Comparison of ENCODE assay signal across 1 cellular context in genomic region chr16:29604641-29605549, GRCh38.
TF ChIP-seq lines count a peak whose summit lies in the region.

No MANE protein-coding gene starts in this region.

TF ChIP-seq in HepG2, 621 proteins besides CTCF, POLR2A, EP300 and RAD21 (continued from another document and continues in another):
- peak; percentile 66 for TF ChIP-seq ZNF687 (CRISPR knock-in tag; IDR thresholded peaks at IDR 0.05)
- TF ChIP-seq, protein P1, sequence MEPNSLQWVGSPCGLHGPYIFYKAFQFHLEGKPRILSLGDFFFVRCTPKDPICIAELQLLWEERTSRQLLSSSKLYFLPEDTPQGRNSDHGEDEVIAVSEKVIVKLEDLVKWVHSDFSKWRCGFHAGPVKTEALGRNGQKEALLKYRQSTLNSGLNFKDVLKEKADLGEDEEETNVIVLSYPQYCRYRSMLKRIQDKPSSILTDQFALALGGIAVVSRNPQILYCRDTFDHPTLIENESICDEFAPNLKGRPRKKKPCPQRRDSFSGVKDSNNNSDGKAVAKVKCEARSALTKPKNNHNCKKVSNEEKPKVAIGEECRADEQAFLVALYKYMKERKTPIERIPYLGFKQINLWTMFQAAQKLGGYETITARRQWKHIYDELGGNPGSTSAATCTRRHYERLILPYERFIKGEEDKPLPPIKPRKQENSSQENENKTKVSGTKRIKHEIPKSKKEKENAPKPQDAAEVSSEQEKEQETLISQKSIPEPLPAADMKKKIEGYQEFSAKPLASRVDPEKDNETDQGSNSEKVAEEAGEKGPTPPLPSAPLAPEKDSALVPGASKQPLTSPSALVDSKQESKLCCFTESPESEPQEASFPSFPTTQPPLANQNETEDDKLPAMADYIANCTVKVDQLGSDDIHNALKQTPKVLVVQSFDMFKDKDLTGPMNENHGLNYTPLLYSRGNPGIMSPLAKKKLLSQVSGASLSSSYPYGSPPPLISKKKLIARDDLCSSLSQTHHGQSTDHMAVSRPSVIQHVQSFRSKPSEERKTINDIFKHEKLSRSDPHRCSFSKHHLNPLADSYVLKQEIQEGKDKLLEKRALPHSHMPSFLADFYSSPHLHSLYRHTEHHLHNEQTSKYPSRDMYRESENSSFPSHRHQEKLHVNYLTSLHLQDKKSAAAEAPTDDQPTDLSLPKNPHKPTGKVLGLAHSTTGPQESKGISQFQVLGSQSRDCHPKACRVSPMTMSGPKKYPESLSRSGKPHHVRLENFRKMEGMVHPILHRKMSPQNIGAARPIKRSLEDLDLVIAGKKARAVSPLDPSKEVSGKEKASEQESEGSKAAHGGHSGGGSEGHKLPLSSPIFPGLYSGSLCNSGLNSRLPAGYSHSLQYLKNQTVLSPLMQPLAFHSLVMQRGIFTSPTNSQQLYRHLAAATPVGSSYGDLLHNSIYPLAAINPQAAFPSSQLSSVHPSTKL (CRISPR knock-in tag; IDR thresholded peaks at IDR 0.05), result peak; percentile 55
- TF ChIP-seq ZBTB7A (CRISPR knock-in tag; IDR thresholded peaks at IDR 0.05), result peak; percentile 11; the same call in 1 of the 2 replicates
- TF ChIP-seq DPF2 (CRISPR knock-in tag; IDR thresholded peaks at IDR 0.05; ENCODE audit: borderline replicate concordance, low read depth), result 0 out of 2 replicates have a peak, but pooled peaks have one; percentile 46
- 0 out of 2 replicates have a peak, but pooled peaks have one; percentile 43 for TF ChIP-seq ZMAT5 (CRISPR knock-in tag; IDR thresholded peaks at IDR 0.05; ENCODE audit: borderline replicate concordance, low read depth)
- 0 out of 2 replicates have a peak, but pooled peaks have one; percentile 50 for TF ChIP-seq ZNF124 (CRISPR knock-in tag; IDR thresholded peaks at IDR 0.05)
- TF ChIP-seq TEAD3 (CRISPR knock-in tag; optimal IDR thresholded peaks at IDR 0.05; ENCODE audit: borderline replicate concordance), result peak; percentile 25
- TF ChIP-seq THAP11 (CRISPR knock-in tag; IDR thresholded peaks at IDR 0.05), result peak; percentile 15; the same call in 1 of the 2 replicates
- TF ChIP-seq, protein P2, sequence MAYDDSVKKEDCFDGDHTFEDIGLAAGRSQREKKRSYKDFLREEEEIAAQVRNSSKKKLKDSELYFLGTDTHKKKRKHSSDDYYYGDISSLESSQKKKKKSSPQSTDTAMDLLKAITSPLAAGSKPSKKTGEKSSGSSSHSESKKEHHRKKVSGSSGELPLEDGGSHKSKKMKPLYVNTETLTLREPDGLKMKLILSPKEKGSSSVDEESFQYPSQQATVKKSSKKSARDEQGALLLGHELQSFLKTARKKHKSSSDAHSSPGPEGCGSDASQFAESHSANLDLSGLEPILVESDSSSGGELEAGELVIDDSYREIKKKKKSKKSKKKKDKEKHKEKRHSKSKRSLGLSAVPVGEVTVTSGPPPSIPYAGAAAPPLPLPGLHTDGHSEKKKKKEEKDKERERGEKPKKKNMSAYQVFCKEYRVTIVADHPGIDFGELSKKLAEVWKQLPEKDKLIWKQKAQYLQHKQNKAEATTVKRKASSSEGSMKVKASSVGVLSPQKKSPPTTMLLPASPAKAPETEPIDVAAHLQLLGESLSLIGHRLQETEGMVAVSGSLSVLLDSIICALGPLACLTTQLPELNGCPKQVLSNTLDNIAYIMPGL (CRISPR knock-in tag; IDR thresholded peaks at IDR 0.05; ENCODE audit: borderline replicate concordance in 1 of 2, low read depth in 1 of 2), result 0 out of 4 replicates have a peak, but pooled peaks of 1 of the 2 experiments have one; percentile 14
- 0 out of 2 replicates have a peak, but pooled peaks have one; percentile 11 for TF ChIP-seq FOXA3 (CRISPR knock-in tag; IDR thresholded peaks at IDR 0.05)
- TF ChIP-seq, protein P3, sequence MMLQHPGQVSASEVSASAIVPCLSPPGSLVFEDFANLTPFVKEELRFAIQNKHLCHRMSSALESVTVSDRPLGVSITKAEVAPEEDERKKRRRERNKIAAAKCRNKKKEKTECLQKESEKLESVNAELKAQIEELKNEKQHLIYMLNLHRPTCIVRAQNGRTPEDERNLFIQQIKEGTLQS (CRISPR knock-in tag; IDR thresholded peaks at IDR 0.05), result peak; percentile 60; the same call in 1 of the 2 replicates
- TF ChIP-seq ZSCAN29 (CRISPR knock-in tag; conservative IDR thresholded peaks at IDR 0.05), result 0 out of 2 replicates have a peak, but pooled peaks have one; percentile 43
- TF ChIP-seq GLI4 (CRISPR knock-in tag; IDR thresholded peaks at IDR 0.05; ENCODE audit: borderline replicate concordance), result 0 out of 2 replicates have a peak, but pooled peaks have one; percentile 43
- TF ChIP-seq ZMYM2 (CRISPR knock-in tag; IDR thresholded peaks at IDR 0.05), result 0 out of 2 replicates have a peak, but pooled peaks have one; percentile 35
- TF ChIP-seq ZNF746 (CRISPR knock-in tag; IDR thresholded peaks at IDR 0.05), result 0 out of 2 replicates have a peak, but pooled peaks have one; percentile 35
- TF ChIP-seq SPEN (CRISPR knock-in tag; IDR thresholded peaks at IDR 0.05; ENCODE audit: low read depth), result 0 out of 2 replicates have a peak, but pooled peaks have one; percentile 40
- peak; percentile 20; the same call in 1 of the 2 replicates for TF ChIP-seq ELF3 (CRISPR knock-in tag; IDR thresholded peaks at IDR 0.05)
- peak; percentile 35; the same call in 1 of the 2 replicates for TF ChIP-seq TFE3 (CRISPR knock-in tag; IDR thresholded peaks at IDR 0.05)
- peak; percentile 38; the same call in 1 of the 2 replicates for TF ChIP-seq ZNF441 (CRISPR knock-in tag; IDR thresholded peaks at IDR 0.05; ENCODE audit: borderline replicate concordance)
- 0 out of 2 replicates have a peak, but pooled peaks have one; percentile 38 for TF ChIP-seq NFATC3 (CRISPR knock-in tag; IDR thresholded peaks at IDR 0.05)
- TF ChIP-seq ZNF598 (CRISPR knock-in tag; IDR thresholded peaks at IDR 0.05; ENCODE audit: borderline replicate concordance), result 0 out of 2 replicates have a peak, but pooled peaks have one; percentile 55
- 0 out of 2 replicates have a peak, but pooled peaks have one; percentile 32 for TF ChIP-seq PPARG (CRISPR knock-in tag; conservative IDR thresholded peaks at IDR 0.05)
- TF ChIP-seq SAP130 (CRISPR knock-in tag; IDR thresholded peaks at IDR 0.05; ENCODE audit: low read depth), result peak; percentile 85
- TF ChIP-seq PHF21A (CRISPR knock-in tag; IDR thresholded peaks at IDR 0.05), result peak; percentile 39; the same call in 1 of the 2 replicates
- TF ChIP-seq, protein P4, sequence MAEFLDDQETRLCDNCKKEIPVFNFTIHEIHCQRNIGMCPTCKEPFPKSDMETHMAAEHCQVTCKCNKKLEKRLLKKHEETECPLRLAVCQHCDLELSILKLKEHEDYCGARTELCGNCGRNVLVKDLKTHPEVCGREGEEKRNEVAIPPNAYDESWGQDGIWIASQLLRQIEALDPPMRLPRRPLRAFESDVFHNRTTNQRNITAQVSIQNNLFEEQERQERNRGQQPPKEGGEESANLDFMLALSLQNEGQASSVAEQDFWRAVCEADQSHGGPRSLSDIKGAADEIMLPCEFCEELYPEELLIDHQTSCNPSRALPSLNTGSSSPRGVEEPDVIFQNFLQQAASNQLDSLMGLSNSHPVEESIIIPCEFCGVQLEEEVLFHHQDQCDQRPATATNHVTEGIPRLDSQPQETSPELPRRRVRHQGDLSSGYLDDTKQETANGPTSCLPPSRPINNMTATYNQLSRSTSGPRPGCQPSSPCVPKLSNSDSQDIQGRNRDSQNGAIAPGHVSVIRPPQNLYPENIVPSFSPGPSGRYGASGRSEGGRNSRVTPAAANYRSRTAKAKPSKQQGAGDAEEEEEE (CRISPR knock-in tag; IDR thresholded peaks at IDR 0.05; ENCODE audit: borderline replicate concordance), result 0 out of 2 replicates have a peak, but pooled peaks have one; percentile 76
- peak; percentile 29; the same call in 1 of the 2 replicates for TF ChIP-seq HDAC2 (CRISPR knock-in tag; IDR thresholded peaks at IDR 0.05)
- peak; percentile 34; the same call in 1 of the 2 replicates for TF ChIP-seq GABPB1 (CRISPR knock-in tag; IDR thresholded peaks at IDR 0.05)
- TF ChIP-seq SP5 (CRISPR knock-in tag; IDR thresholded peaks at IDR 0.05; ENCODE audit: borderline replicate concordance, low read depth), result peak; percentile 60; the same call in 1 of the 2 replicates
- TF ChIP-seq ZNF891 (CRISPR knock-in tag; IDR thresholded peaks at IDR 0.05), result 0 out of 2 replicates have a peak, but pooled peaks have one; percentile 11
- 0 out of 2 replicates have a peak, but pooled peaks have one; percentile 21 for TF ChIP-seq HNF4A (CRISPR knock-in tag; IDR thresholded peaks at IDR 0.05)
- peak; percentile 24; the same call in 1 of the 2 replicates for TF ChIP-seq TBX3 (IDR thresholded peaks at IDR 0.05; ENCODE audit: borderline replicate concordance)
- TF ChIP-seq TARDBP (CRISPR knock-in tag; IDR thresholded peaks at IDR 0.05), result 0 out of 2 replicates have a peak, but pooled peaks have one; percentile 40
- peak; percentile 52 for TF ChIP-seq KAT8 (CRISPR knock-in tag; IDR thresholded peaks at IDR 0.05)
- TF ChIP-seq TFDP1 (CRISPR knock-in tag; IDR thresholded peaks at IDR 0.05; ENCODE audit: borderline replicate concordance), result 0 out of 2 replicates have a peak, but pooled peaks have one; percentile 19
- 0 out of 2 replicates have a peak, but pooled peaks have one; percentile 29 for TF ChIP-seq FOXK1 (CRISPR knock-in tag; IDR thresholded peaks at IDR 0.05; ENCODE audit: borderline replicate concordance, low read depth)
- TF ChIP-seq MAFG (CRISPR knock-in tag; IDR thresholded peaks at IDR 0.05), result peak; percentile 94
- TF ChIP-seq, protein P5, sequence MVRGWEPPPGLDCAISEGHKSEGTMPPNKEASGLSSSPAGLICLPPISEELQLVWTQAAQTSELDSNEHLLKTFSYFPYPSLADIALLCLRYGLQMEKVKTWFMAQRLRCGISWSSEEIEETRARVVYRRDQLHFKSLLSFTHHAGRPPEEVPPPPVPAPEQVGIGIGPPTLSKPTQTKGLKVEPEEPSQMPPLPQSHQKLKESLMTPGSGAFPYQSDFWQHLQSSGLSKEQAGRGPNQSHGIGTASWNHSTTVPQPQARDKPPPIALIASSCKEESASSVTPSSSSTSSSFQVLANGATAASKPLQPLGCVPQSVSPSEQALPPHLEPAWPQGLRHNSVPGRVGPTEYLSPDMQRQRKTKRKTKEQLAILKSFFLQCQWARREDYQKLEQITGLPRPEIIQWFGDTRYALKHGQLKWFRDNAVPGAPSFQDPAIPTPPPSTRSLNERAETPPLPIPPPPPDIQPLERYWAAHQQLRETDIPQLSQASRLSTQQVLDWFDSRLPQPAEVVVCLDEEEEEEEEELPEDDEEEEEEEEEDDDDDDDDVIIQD (CRISPR knock-in tag; IDR thresholded peaks at IDR 0.05; ENCODE audit: low read depth), result 0 out of 2 replicates have a peak, but pooled peaks have one; percentile 21
- peak; percentile 44; the same call in 1 of the 2 replicates for TF ChIP-seq HDAC1 (CRISPR knock-in tag; IDR thresholded peaks at IDR 0.05)
- peak; percentile 25; the same call in 1 of the 2 replicates for TF ChIP-seq DMAP1 (CRISPR knock-in tag; IDR thresholded peaks at IDR 0.05)
- TF ChIP-seq BCL6 (CRISPR knock-in tag; IDR thresholded peaks at IDR 0.05), result peak; percentile 47
- TF ChIP-seq CBX5 (CRISPR knock-in tag; IDR thresholded peaks at IDR 0.05; ENCODE audit: borderline replicate concordance), result peak; percentile 29; the same call in 1 of the 2 replicates
- peak; percentile 34; the same call in 1 of the 2 replicates for TF ChIP-seq MTA1 (CRISPR knock-in tag; IDR thresholded peaks at IDR 0.05; ENCODE audit: borderline replicate concordance)
- TF ChIP-seq, protein P6, sequence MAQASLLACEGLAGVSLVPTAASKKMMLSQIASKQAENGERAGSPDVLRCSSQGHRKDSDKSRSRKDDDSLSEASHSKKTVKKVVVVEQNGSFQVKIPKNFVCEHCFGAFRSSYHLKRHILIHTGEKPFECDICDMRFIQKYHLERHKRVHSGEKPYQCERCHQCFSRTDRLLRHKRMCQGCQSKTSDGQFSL (CRISPR knock-in tag; IDR thresholded peaks at IDR 0.05), result peak; percentile 63; the same call in 1 of the 2 replicates
- peak; percentile 93 for TF ChIP-seq NFE2L2 (IDR thresholded peaks at IDR 0.05; ENCODE audit: low read length)
